Comparison of ENCODE assay signal across 11 cellular contexts in the genomic region with DNA sequence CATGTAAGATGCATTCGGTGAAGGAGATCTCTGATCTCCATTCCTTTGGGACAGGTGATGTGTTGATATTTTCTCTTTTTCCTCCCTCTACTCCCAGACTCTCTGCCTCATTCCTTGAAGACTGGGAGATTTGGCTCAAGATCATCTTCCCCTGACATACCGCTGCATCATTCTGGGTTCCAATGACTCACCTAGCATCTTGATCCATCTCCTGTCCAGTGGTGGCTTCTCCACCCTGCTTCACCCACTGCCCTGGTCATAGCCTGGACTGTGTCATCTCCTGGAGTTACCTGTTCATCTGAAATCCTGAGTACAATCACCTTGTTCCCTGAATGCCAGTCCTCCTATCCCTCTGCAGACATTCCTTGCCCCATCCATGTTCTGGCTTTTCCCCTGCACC. TPM values are rescaled to one million over a fixed set of nuclear protein-coding genes. Genes with fewer than 3 reads are reported as not detected.
DNase-seq lines count a peak whose midpoint lies in the region; ATAC-seq and TF ChIP-seq lines count a peak whose summit lies in the region.
"Had no signal": no experiment of that assay in that cellular context is flagged by ENCODE, and none has a peak within 500 bp of the region (broad histone marks: within the 10 kb centered on the region; RNA-seq: fewer than 3 reads in every experiment).

No MANE protein-coding gene starts in this region.

- H3K4me3 Mint-ChIP-seq in stimulated activated effector memory CD8-positive, alpha-beta T cell treated with anti-CD3 and anti-CD28 coated beads, Interleukin-12 subunit alpha, Interleukin-12 subunit beta, amount 100 ng/mL, for 72 hours = no peak overlapping the region
- H3K4me3 Mint-ChIP-seq: activated T-cell treated with anti-CD3 and anti-CD28 coated beads, Interleukin-2, amount 50 U/mL, for 24 hours had no signal

- TF ChIP-seq CTCF in left lung (IDR thresholded peaks at IDR 0.05) = no peak

- H3K4me3 ChIP-seq in left lung = no peak overlapping the region
- H3K4me3 ChIP-seq: cardiac muscle cell had no signal

- peaks cover 52% of the 10 kb centered on the region for H3K4me1 Mint-ChIP-seq in stimulated activated effector memory CD8-positive, alpha-beta T cell treated with anti-CD3 and anti-CD28 coated beads, Interleukin-12 subunit alpha, Interleukin-12 subunit beta, amount 100 ng/mL, for 72 hours

- no peaks in the 10 kb centered on the region for H3K36me3 ChIP-seq in left lung
- H3K36me3 ChIP-seq: cardiac muscle cell had no signal

- no peak for ATAC-seq in left lung
- ATAC-seq in stimulated activated effector memory CD8-positive, alpha-beta T cell treated with anti-CD3 and anti-CD28 coated beads, Interleukin-12 subunit alpha, Interleukin-12 subunit beta, amount 100 ng/mL, for 72 hours = no peak

- H3K4me1 ChIP-seq in left lung = peaks cover 31 to 54% of the 10 kb centered on the region in 2 donors

- DNase-seq in GM03348 (ENCODE audit: low spot score) = peak; percentile 54
- DNase-seq in left lung = no peak
- DNase-seq in stimulated activated effector memory CD8-positive, alpha-beta T cell treated with anti-CD3 and anti-CD28 coated beads, Interleukin-12 subunit alpha, Interleukin-12 subunit beta, amount 100 ng/mL, for 72 hours (ENCODE audit: low spot score in 2 of 2) = no peak
- no peak for DNase-seq in 8988T
- no peak for DNase-seq in NCI-H1930 (lab: John Stamatoyannopoulos, UW)
- DNase-seq in ureter (ENCODE audit: low spot score) = no peak
- DNase-seq in Kasumi-1 (lab: John Stamatoyannopoulos, UW) = no peak
- DNase-seq: activated T-cell treated with anti-CD3 and anti-CD28 coated beads, Interleukin-2, amount 50 U/mL, for 24 hours; stimulated activated CD4-positive, alpha-beta T cell treated with anti-CD3 and anti-CD28 coated beads, Interleukin-12 subunit alpha, Interleukin-12 subunit beta, amount 100 ng/mL, for 4 hours had no signal

- H3K27ac ChIP-seq in angular gyrus (ENCODE audit: low read depth, low read length) (peak overlapping the region; percentile 32), left lung (peak overlapping the region; percentile 64 to 83)
- H3K27ac ChIP-seq: cardiac muscle cell had no signal

- peak overlapping the region; percentile 9 for H3K27ac Mint-ChIP-seq in stimulated activated effector memory CD8-positive, alpha-beta T cell treated with anti-CD3 and anti-CD28 coated beads, Interleukin-12 subunit alpha, Interleukin-12 subunit beta, amount 100 ng/mL, for 72 hours
- H3K27ac Mint-ChIP-seq: activated T-cell treated with anti-CD3 and anti-CD28 coated beads, Interleukin-2, amount 50 U/mL, for 24 hours had no signal

- H3K36me3 Mint-ChIP-seq in stimulated activated effector memory CD8-positive, alpha-beta T cell treated with anti-CD3 and anti-CD28 coated beads, Interleukin-12 subunit alpha, Interleukin-12 subunit beta, amount 100 ng/mL, for 72 hours = peaks cover 13% of the 10 kb centered on the region

- H3K9me3 Mint-ChIP-seq in stimulated activated effector memory CD8-positive, alpha-beta T cell treated with anti-CD3 and anti-CD28 coated beads, Interleukin-12 subunit alpha, Interleukin-12 subunit beta, amount 100 ng/mL, for 72 hours = no peaks in the 10 kb centered on the region
- H3K9me3 Mint-ChIP-seq: activated T-cell treated with anti-CD3 and anti-CD28 coated beads, Interleukin-2, amount 50 U/mL, for 24 hours had no signal

- no peaks in the 10 kb centered on the region for H3K27me3 ChIP-seq in left lung
- H3K27me3 ChIP-seq: cardiac muscle cell had no signal

- no peaks in the 10 kb centered on the region for H3K9me3 ChIP-seq in left lung

- intact Hi-C loops in left lung (cut with DNase I) = no loop called here

RNA-seq across cellular contexts. Expression of gene TRAK1, which starts 57.4 kb away (rescaled TPM):
- 10 to 100 TPM; 40.9 to 50.3 TPM for total RNA-seq in left lung
- total RNA-seq in ureter = 142 TPM
